Comparison of ENCODE assay signal across 8 cellular contexts in genomic region chr12:131949431-131950181, GRCh38. TPM values are rescaled to one million over a fixed set of nuclear protein-coding genes. Genes with fewer than 3 reads are reported as not detected.
DNase-seq lines count a peak whose midpoint lies in the region; ATAC-seq and TF ChIP-seq lines count a peak whose summit lies in the region.

TSS of gene EP400 (plus strand) at chr12:131949942. CDS start at chr12:131960620, 10,678 bp downstream.

- H3K36me3 Mint-ChIP-seq in WTC11: peaks cover 6% of the 10 kb centered on the region

- no peaks in the 10 kb centered on the region for H3K9me3 Mint-ChIP-seq in WTC11

- ATAC-seq in GM18907 (IDR thresholded peaks at IDR 0.05; ENCODE audit: unreplicated experiment): peak; percentile 89
- peak; percentile 86 for ATAC-seq in HG03139 (IDR thresholded peaks at IDR 0.05; ENCODE audit: unreplicated experiment)
- ATAC-seq in WTC11: peak; percentile 96

- peak within 1 kb of the TSS; percentile 83 for H3K4me3 Mint-ChIP-seq in WTC11

- no peaks in the 10 kb centered on the region; the same call in 1 of the 2 replicates for H3K9me3 ChIP-seq in AG04450 (ENCODE audit: control insufficient read depth, insufficient read depth, low read length)

- DNase-seq in AG04450 (ENCODE audit: low read depth, low spot score): peak; percentile 71
- DNase-seq in NCI-H2227 treated with DMSO at 0.1 percent for 48 hours (lab: John Stamatoyannopoulos, UW): peak; percentile 79
- DNase-seq in WTC11 (ENCODE audit: low spot score): peak; percentile 94
- peak; percentile 94 to 96 for DNase-seq in cardiac fibroblast (ENCODE audit: low read depth in 2 of 2)
- peak; percentile 93 for DNase-seq in iris pigment epithelial cell (ENCODE audit: low read depth)
- DNase-seq in stimulated activated CD4-positive, alpha-beta T cell treated with anti-CD3 and anti-CD28 coated beads, Interleukin-12 subunit alpha, Interleukin-12 subunit beta, amount 100 ng/mL, for 24 hours (ENCODE audit: low read depth in 2 of 2): peak; percentile 88 to 97

- CTCF ChIA-PET in AG04450 (lab: Charles Lee) (interaction anchor here (0.6 to 0.9 kb wide), 2 partner anchors 88 to 153 kb away, joined by 3 read pairs; no protein-coding TSS in a partner anchor), WTC11 (lab: Charles Lee) (interaction anchor here (0.7 to 1.5 kb wide), 6 partner anchors 9 to 214 kb away, joined by 3 to 9 read pairs (median 6); partner anchors contain the start of gene PUS1)

- peak within 1 kb of the TSS; percentile 81 for H3K4me3 ChIP-seq in AG04450 (ENCODE audit: low read depth, low read length)
- H3K4me3 ChIP-seq in cardiac fibroblast (replicated peaks in 1 of 2; ENCODE audit: low read depth in 2 of 2, low read length in 2 of 2): peak within 1 kb of the TSS; percentile 88 to 93

- no peak within 1 kb of the TSS for H3K27ac Mint-ChIP-seq in WTC11

- H3K27me3 Mint-ChIP-seq in WTC11 (ENCODE audit: low read depth): no peaks in the 10 kb centered on the region

- H3K4me1 Mint-ChIP-seq in WTC11: peaks cover 7% of the 10 kb centered on the region

- TF ChIP-seq CTCF in AG04450 (IDR thresholded peaks at IDR 0.05; ENCODE audit: low read depth, low read length) (no peak), WTC11 (IDR thresholded peaks at IDR 0.05) (no peak), cardiac fibroblast (IDR thresholded peaks at IDR 0.05; ENCODE audit: low read depth, low read length) (no peak)

- no peak within 1 kb of the TSS for H3K27ac ChIP-seq in AG04450 (ENCODE audit: low read depth, low read length)

- POLR2A ChIA-PET in AG04450 (lab: Yijun Ruan, JAX): interaction anchor here (1.0 kb wide), 1 partner anchor 20 kb away, joined by 3 read pairs; no protein-coding TSS in a partner anchor
- POLR2A ChIA-PET in WTC11 (lab: Charles Lee): interaction anchor here (0.5 to 0.7 kb wide), 4 partner anchors 11 to 195 kb away, joined by 3 to 4 read pairs (median 4); no protein-coding TSS in a partner anchor

- H3K27me3 ChIP-seq in AG04450 (ENCODE audit: control insufficient read depth, insufficient read depth, low read length): no peaks in the 10 kb centered on the region

TF ChIP-seq in WTC11, 78 proteins besides CTCF, POLR2A, EP300 and RAD21:
- peak; percentile 72 for TF ChIP-seq CREM (CRISPR knock-in tag; IDR thresholded peaks at IDR 0.05)
- TF ChIP-seq IRF2 (CRISPR knock-in tag; IDR thresholded peaks at IDR 0.05; ENCODE audit: borderline replicate concordance, low read depth): no peak
- 0 out of 2 replicates have a peak, but pooled peaks have one; percentile 15 for TF ChIP-seq PRDM15 (CRISPR knock-in tag; IDR thresholded peaks at IDR 0.05)
- peak; percentile 83 for TF ChIP-seq E2F5 (CRISPR knock-in tag; IDR thresholded peaks at IDR 0.05)
- no peak; the same call in none of the 2 replicates for TF ChIP-seq ETV6 (CRISPR knock-in tag; IDR thresholded peaks at IDR 0.05)
- TF ChIP-seq ZNF423 (CRISPR knock-in tag; IDR thresholded peaks at IDR 0.05): no peak
- TF ChIP-seq USF2 (CRISPR knock-in tag; IDR thresholded peaks at IDR 0.05): 0 out of 2 replicates have a peak, but pooled peaks have one; percentile 13
- TF ChIP-seq FOXK1 (CRISPR knock-in tag; IDR thresholded peaks at IDR 0.05): peak; percentile 53; the same call in 1 of the 2 replicates
- TF ChIP-seq ZNF232 (CRISPR knock-in tag; IDR thresholded peaks at IDR 0.05): peak; percentile 52; the same call in 1 of the 2 replicates
- peak; percentile 89 for TF ChIP-seq HMGXB4 (CRISPR knock-in tag; IDR thresholded peaks at IDR 0.05)
- TF ChIP-seq MYBL2 (CRISPR knock-in tag; IDR thresholded peaks at IDR 0.05): peak; percentile 52; the same call in 1 of the 2 replicates
- TF ChIP-seq KAT7 (CRISPR knock-in tag; IDR thresholded peaks at IDR 0.05; ENCODE audit: borderline replicate concordance): 0 out of 2 replicates have a peak, but pooled peaks have one; percentile 48
- 0 out of 2 replicates have a peak, but pooled peaks have one; percentile 21 for TF ChIP-seq JUN (CRISPR knock-in tag; IDR thresholded peaks at IDR 0.05)
- peak; percentile 60; the same call in 1 of the 2 replicates for TF ChIP-seq FOXP1 (CRISPR knock-in tag; IDR thresholded peaks at IDR 0.05; ENCODE audit: borderline replicate concordance)
- peak; percentile 44; the same call in 1 of the 2 replicates for TF ChIP-seq FOXP4 (CRISPR knock-in tag; IDR thresholded peaks at IDR 0.05)
- peak; percentile 94 for TF ChIP-seq SP1 (CRISPR knock-in tag; conservative IDR thresholded peaks at IDR 0.05)
- no peak for TF ChIP-seq CBFB (CRISPR knock-in tag; IDR thresholded peaks at IDR 0.05; ENCODE audit: low read depth)

RNA-seq across cellular contexts. Expression of gene EP400, which starts in this region (rescaled TPM):
- 5.4 and 7.3 TPM in 2 replicates for polyA plus RNA-seq in AG04450 (2011; rRNA removed)
- polyA minus RNA-seq in AG04450 (2011; rRNA and poly(A)+ RNA removed): 12.8 and 13.9 TPM in 2 replicates
- total RNA-seq in WTC11 (2021): 73.0 to 76.7 TPM (median 75.8 TPM) in 3 replicates
